Comparison of ENCODE assay signal across 7 cellular contexts in the genomic region with DNA sequence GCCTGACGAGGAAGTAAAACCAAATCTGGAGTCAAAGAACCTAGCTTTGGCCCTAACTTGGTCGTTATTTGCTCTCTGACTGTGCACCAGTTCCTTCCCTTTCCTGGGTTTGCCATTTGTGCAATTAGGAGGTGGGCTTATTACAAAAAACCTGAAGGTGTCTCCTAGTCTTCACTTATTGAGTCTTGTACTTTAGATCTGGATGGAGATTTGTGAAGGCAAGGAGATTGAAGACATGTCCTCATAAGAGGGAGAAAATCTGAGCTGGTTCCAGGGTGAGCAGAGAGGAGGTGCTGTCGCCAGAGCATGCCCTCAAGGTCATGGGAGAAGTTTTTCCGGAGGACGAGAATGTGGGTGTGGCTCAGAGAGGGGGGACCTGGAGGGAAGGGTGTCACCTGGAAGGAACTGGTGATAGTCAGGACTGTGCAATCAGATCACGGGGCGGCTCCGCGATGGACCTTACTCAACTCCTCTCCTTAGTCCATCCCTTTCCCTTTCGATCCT.
A peak's percentile ranks its signal among the peaks of the same experiment; 100 is the strongest.
DNase-seq lines count a peak whose midpoint lies in the region; ATAC-seq and TF ChIP-seq lines count a peak whose summit lies in the region.

No MANE protein-coding gene starts in this region.

- DNase-seq in SK-N-MC (ENCODE audit: low read depth, low spot score) (no peak), foreskin fibroblast (no peak), GM03348 (ENCODE audit: low spot score) (no peak)
- DNase-seq in stimulated activated effector memory CD8-positive, alpha-beta T cell treated with anti-CD3 and anti-CD28 coated beads, Interleukin-12 subunit alpha, Interleukin-12 subunit beta, amount 100 ng/mL, for 72 hours (ENCODE audit: low spot score in 2 of 2): no peak
- no peak for DNase-seq in stimulated activated CD4-positive, alpha-beta T cell treated with anti-CD3 and anti-CD28 coated beads, Interleukin-4, amount 100 ng/mL, for 1 hour

- peaks cover 5% of the 10 kb centered on the region for H3K4me1 ChIP-seq in HEK293 (ENCODE audit: control insufficient read depth, insufficient read depth, low read length)

- CTCF ChIA-PET in HEK293 (lab: Yijun Ruan, JAX): interaction anchor here (0.6 to 4.4 kb wide), 15 partner anchors 30 to 332 kb away, joined by 3 to 40 read pairs (median 3); partner anchors contain the start of genes GSS and MYH7B

- H3K9me3 Mint-ChIP-seq in stimulated activated effector memory CD8-positive, alpha-beta T cell treated with anti-CD3 and anti-CD28 coated beads, Interleukin-12 subunit alpha, Interleukin-12 subunit beta, amount 100 ng/mL, for 72 hours: no peaks in the 10 kb centered on the region

- no peaks in the 10 kb centered on the region for H3K9me3 ChIP-seq in HEK293 (ENCODE audit: control insufficient read depth, insufficient read depth, low read depth, low read length)
- H3K9me3 ChIP-seq in SK-N-MC (ENCODE audit: low read depth, low read length): no peaks in the 10 kb centered on the region

- peak overlapping the region; percentile 83 for H3K4me3 Mint-ChIP-seq in stimulated activated effector memory CD8-positive, alpha-beta T cell treated with anti-CD3 and anti-CD28 coated beads, Interleukin-12 subunit alpha, Interleukin-12 subunit beta, amount 100 ng/mL, for 72 hours

- no peaks in the 10 kb centered on the region for H3K36me3 ChIP-seq in HEK293 (ENCODE audit: control insufficient read depth in 2 of 2, insufficient read depth in 1 of 2, low read length in 2 of 2)
- no peaks in the 10 kb centered on the region for H3K36me3 ChIP-seq in SK-N-MC (ENCODE audit: insufficient read depth, low read length)

- H3K27ac ChIP-seq in HEK293 (ENCODE audit: extremely low read depth, low read depth, low read length) (no peak overlapping the region), SK-N-MC (no peak overlapping the region)

- TF ChIP-seq CTCF in HEK293 (tag by site-specific recombination; IDR thresholded peaks at IDR 0.05) (no peak), foreskin fibroblast (IDR thresholded peaks at IDR 0.05; ENCODE audit: low read depth, low read length) (no peak)

- peak overlapping the region; percentile 16 for H3K4me3 ChIP-seq in HEK293 (ENCODE audit: low read depth, low read length)
- peak overlapping the region; percentile 89 for H3K4me3 ChIP-seq in SK-N-MC
- peak overlapping the region; percentile 52 to 82 for H3K4me3 ChIP-seq in foreskin fibroblast (ENCODE audit: low read depth in 1 of 2, low read length in 2 of 2)

- no peak overlapping the region for H3K9ac ChIP-seq in SK-N-MC (ENCODE audit: insufficient read length)

- H3K27ac Mint-ChIP-seq in stimulated activated effector memory CD8-positive, alpha-beta T cell treated with anti-CD3 and anti-CD28 coated beads, Interleukin-12 subunit alpha, Interleukin-12 subunit beta, amount 100 ng/mL, for 72 hours: peak overlapping the region; percentile 75

- H3K36me3 Mint-ChIP-seq in stimulated activated effector memory CD8-positive, alpha-beta T cell treated with anti-CD3 and anti-CD28 coated beads, Interleukin-12 subunit alpha, Interleukin-12 subunit beta, amount 100 ng/mL, for 72 hours: peaks cover 10% of the 10 kb centered on the region

- no peak for ATAC-seq in stimulated activated effector memory CD8-positive, alpha-beta T cell treated with anti-CD3 and anti-CD28 coated beads, Interleukin-12 subunit alpha, Interleukin-12 subunit beta, amount 100 ng/mL, for 72 hours
- no peak for ATAC-seq in GM19463 (IDR thresholded peaks at IDR 0.05; ENCODE audit: unreplicated experiment)

- POLR2A ChIA-PET in HEK293 (lab: Yijun Ruan, JAX): interaction anchor here (0.5 to 2.1 kb wide), 8 partner anchors 8 to 298 kb away, joined by 3 to 13 read pairs (median 3); partner anchors contain the start of genes GSS and MYH7B

- peaks cover 56% of the 10 kb centered on the region for H3K4me1 Mint-ChIP-seq in stimulated activated effector memory CD8-positive, alpha-beta T cell treated with anti-CD3 and anti-CD28 coated beads, Interleukin-12 subunit alpha, Interleukin-12 subunit beta, amount 100 ng/mL, for 72 hours

TF ChIP-seq in HEK293, 187 proteins besides CTCF, POLR2A, EP300 and RAD21:
- 0 out of 2 replicates have a peak, but pooled peaks have one; percentile 52 for TF ChIP-seq ZBTB48 (tag by site-specific recombination; IDR thresholded peaks at IDR 0.05)
- peak; percentile 99 for TF ChIP-seq PRDM10 (tag by site-specific recombination; IDR thresholded peaks at IDR 0.05)
- TF ChIP-seq KLF10 (tag by site-specific recombination; IDR thresholded peaks at IDR 0.05): no peak
- TF ChIP-seq ZEB2 (tag by site-specific recombination; IDR thresholded peaks at IDR 0.05): 0 out of 2 replicates have a peak, but pooled peaks have one; percentile 6
- TF ChIP-seq ZBTB7A (tag by site-specific recombination; IDR thresholded peaks at IDR 0.05; ENCODE audit: low read depth): 0 out of 2 replicates have a peak, but pooled peaks have one; percentile 11
- TF ChIP-seq, protein P1, sequence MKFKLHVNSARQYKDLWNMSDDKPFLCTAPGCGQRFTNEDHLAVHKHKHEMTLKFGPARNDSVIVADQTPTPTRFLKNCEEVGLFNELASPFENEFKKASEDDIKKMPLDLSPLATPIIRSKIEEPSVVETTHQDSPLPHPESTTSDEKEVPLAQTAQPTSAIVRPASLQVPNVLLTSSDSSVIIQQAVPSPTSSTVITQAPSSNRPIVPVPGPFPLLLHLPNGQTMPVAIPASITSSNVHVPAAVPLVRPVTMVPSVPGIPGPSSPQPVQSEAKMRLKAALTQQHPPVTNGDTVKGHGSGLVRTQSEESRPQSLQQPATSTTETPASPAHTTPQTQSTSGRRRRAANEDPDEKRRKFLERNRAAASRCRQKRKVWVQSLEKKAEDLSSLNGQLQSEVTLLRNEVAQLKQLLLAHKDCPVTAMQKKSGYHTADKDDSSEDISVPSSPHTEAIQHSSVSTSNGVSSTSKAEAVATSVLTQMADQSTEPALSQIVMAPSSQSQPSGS (tag by site-specific recombination; IDR thresholded peaks at IDR 0.05; ENCODE audit: low read depth): no peak
- 0 out of 2 replicates have a peak, but pooled peaks have one; percentile 23 for TF ChIP-seq BCL11A (tag by site-specific recombination; IDR thresholded peaks at IDR 0.05; ENCODE audit: low read depth)
- TF ChIP-seq, protein P2, sequence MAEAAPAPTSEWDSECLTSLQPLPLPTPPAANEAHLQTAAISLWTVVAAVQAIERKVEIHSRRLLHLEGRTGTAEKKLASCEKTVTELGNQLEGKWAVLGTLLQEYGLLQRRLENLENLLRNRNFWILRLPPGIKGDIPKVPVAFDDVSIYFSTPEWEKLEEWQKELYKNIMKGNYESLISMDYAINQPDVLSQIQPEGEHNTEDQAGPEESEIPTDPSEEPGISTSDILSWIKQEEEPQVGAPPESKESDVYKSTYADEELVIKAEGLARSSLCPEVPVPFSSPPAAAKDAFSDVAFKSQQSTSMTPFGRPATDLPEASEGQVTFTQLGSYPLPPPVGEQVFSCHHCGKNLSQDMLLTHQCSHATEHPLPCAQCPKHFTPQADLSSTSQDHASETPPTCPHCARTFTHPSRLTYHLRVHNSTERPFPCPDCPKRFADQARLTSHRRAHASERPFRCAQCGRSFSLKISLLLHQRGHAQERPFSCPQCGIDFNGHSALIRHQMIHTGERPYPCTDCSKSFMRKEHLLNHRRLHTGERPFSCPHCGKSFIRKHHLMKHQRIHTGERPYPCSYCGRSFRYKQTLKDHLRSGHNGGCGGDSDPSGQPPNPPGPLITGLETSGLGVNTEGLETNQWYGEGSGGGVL (tag by site-specific recombination; IDR thresholded peaks at IDR 0.05): peak; percentile 45; the same call in 1 of the 2 replicates

Comparison
In these comparisons a context has a peak if more than half of its experiments do, and no peak if none do; other contexts are left out.
1. H3K4me3 ChIP-seq: peak in every context shown above with its lines; median percentile 89 in SK-N-MC; 67 in foreskin fibroblast; 16 in HEK293.